ENCODE assay signal across 24 cellular contexts in the genomic region with DNA sequence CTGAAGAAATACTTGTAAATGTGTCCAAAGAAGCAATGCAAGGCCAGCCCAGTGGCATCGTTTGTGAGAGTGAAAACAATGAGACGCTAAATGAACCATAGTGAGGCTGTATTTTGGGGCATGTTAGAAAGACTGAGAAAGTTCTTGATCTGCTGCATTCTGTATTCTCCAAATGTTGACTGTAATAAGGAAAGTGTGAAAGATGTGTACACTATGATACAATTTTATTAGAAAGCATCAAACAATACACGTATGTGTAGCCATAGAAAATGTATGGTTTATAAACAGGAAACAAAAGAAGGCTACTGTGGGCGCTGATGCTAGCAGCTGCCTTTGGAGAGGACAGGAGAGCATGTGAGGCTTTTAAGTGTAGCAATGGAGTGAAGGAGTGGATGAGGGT.
"Had no signal": no experiment of that assay in that cellular context is flagged by ENCODE, and none has a peak within 500 bp of the region (broad histone marks: within the 10 kb centered on the region; RNA-seq: fewer than 3 reads in every experiment).

No MANE protein-coding gene starts in this region.

- ATAC-seq: activated CD4-positive, alpha-beta T cell treated with anti-CD3 and anti-CD28 coated beads for 36 hours; activated naive CD4-positive, alpha-beta T cell treated with anti-CD3 and anti-CD28 coated beads, Interleukin-2, amount 50 U/mL, for 72 hours; activated T-cell treated with anti-CD3 and anti-CD28 coated beads, Interleukin-2, amount 50 U/mL, for 72 hours; left colon; naive thymus-derived CD8-positive, alpha-beta T cell; psoas muscle; stimulated activated memory B cell treated with anti-CD40 and anti-IgM and Interleukin-4, amounts not matched to agents 10 μg/mL and 1 μg/mL and 100 μg/mL, for 72 hours had no signal

- H3K27me3 ChIP-seq: pancreas, right atrium auricular region, testis had no signal

- H3K9me3 ChIP-seq: esophagus squamous epithelium, pancreas, psoas muscle, right atrium auricular region, stomach, testis had no signal

- H3K4me1 ChIP-seq: esophagus squamous epithelium, pancreas, psoas muscle, right atrium auricular region, stomach, testis had no signal

- DNase-seq: activated CD4-positive, alpha-beta T cell treated with anti-CD3 and anti-CD28 coated beads for 36 hours; activated CD4-positive, alpha-beta T cell treated with anti-CD3 and anti-CD28 coated beads, Interleukin-2, amount 50 U/mL, for 4 hours; activated CD4-positive, CD25-positive, alpha-beta regulatory T cell; activated naive CD4-positive, alpha-beta T cell; activated T-cell treated with anti-CD3 and anti-CD28 coated beads for 4 hours; activated T-cell treated with anti-CD3 and anti-CD28 coated beads, Interleukin-2, amount 50 U/mL, for 72 hours; esophagus squamous epithelium; foreskin melanocyte; islet precursor cell; left colon; naive thymus-derived CD8-positive, alpha-beta T cell; pancreas; psoas muscle; stimulated activated CD4-positive, alpha-beta T cell treated with anti-CD3 and anti-CD28 coated beads, Interleukin-1b, Interleukin-23, amount 100 ng/mL, for 48 hours; stimulated activated CD4-positive, alpha-beta T cell treated with anti-CD3 and anti-CD28 coated beads, Interleukin-4, amount 100 ng/mL, for 4 hours; stimulated activated CD8-positive, alpha-beta memory T cell treated with anti-CD3 and anti-CD28 coated beads, Interleukin-4, amount 100 ng/mL, for 48 hours; stomach; T-helper 1 cell; testis; trophoblast cell had no signal

- H3K4me3 ChIP-seq: esophagus squamous epithelium, pancreas, psoas muscle, right atrium auricular region, smooth muscle cell, stomach, testis had no signal

- H3K36me3 ChIP-seq: esophagus squamous epithelium, pancreas, right atrium auricular region, stomach had no signal
